In the genomic region with DNA sequence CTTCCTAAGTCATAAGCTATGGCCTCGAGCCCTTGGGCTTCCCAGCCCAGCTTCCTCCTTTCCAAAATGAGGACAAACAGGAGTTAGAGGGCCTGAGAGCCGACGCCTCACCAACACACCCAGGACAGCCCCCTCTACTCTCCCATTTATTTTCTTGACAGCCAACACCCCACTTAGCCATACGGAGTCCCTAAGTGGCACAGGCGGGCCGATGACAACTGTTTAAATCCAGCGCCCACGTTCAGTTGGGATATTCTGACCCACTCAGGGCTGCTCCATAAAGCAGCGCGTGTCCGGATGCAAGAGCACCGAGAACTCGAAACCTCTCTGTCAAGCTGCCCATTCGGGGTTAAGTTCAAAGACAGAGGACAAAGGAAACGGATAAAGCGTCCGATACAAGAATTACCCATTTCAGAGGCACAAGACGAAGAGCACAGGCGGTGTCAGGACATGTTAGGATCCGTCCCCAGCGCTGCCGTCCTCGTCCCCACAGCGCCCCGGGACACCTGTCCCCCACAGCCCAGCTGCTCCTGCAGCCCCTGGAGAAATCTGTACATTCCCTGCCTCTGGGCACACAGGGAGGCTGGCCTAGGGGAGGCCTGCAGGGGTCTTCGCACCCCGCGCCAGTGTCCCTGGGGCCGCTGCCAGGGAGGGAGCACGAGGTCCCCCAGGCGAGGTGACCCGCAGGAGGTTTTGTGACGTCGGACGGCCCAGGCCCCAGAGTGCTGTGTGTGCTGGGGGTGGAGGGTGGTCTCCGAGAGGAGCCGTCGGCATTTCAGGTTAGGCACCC, we compare ENCODE assay signal across 8 cellular contexts. TPM values are rescaled to one million over a fixed set of nuclear protein-coding genes. Genes with fewer than 3 reads are reported as not detected.
A peak's percentile ranks its signal among the peaks of the same experiment; 100 is the strongest.
DNase-seq lines count a peak whose midpoint lies in the region; ATAC-seq, FAIRE-seq and TF ChIP-seq lines count a peak whose summit lies in the region.

No MANE protein-coding gene starts in this region.

- no peak for TF ChIP-seq CTCF in C4-2B (conservative IDR thresholded peaks at IDR 0.05)
- TF ChIP-seq CTCF in GM20000 (IDR thresholded peaks at IDR 0.05; ENCODE audit: extremely low read depth, missing control alignments): no peak
- TF ChIP-seq CTCF in adrenal gland (IDR thresholded peaks at IDR 0.05): no peak

- TF ChIP-seq POLR2A in adrenal gland (IDR thresholded peaks at IDR 0.05): no peak

- H3K4me1 ChIP-seq in adrenal gland (replicated peaks in 1 of 2): no peaks in the 10 kb centered on the region
- H3K4me1 ChIP-seq in iPS-18a (ENCODE audit: control insufficient read depth, low read depth, low read length): peaks cover 16% of the 10 kb centered on the region

- FAIRE-seq in frontal cortex (lab: Jason Lieb, UNC): no peak

- ATAC-seq in HG02798 (IDR thresholded peaks at IDR 0.05; ENCODE audit: poor library complexity, unreplicated experiment): no peak

- intact Hi-C loops in adrenal gland (cut with DNase I): no loop called here

- H3K4me3 ChIP-seq in adrenal gland: peak overlapping the region in 2 of 4 donors; percentile 6 to 73
- peak overlapping the region; percentile 81 for H3K4me3 ChIP-seq in iPS-18a (ENCODE audit: low read length)

- peak overlapping the region; percentile 65 for H3K9ac ChIP-seq in iPS-18a (ENCODE audit: low read length)

- H3K9me3 ChIP-seq in KOPT-K1 (ENCODE audit: insufficient read depth, low read length, poor library complexity, severe bottlenecking): no peaks in the 10 kb centered on the region
- no peaks in the 10 kb centered on the region for H3K9me3 ChIP-seq in adrenal gland (replicated peaks in 1 of 3)
- no peaks in the 10 kb centered on the region for H3K9me3 ChIP-seq in iPS-18a (ENCODE audit: control insufficient read depth, low read depth, low read length)

- WGBS in adrenal gland, 4 donors: 0 to 11% (median 6%) methylated on average over 3 to 38 of the region's 38 CpGs

- DNase-seq in GM20000 (ENCODE audit: low spot score) (peak; percentile 8), adrenal gland (peak in 4 of 7 donors; percentile 16 to 51 (median 21)), frontal cortex (ENCODE audit: low spot score in 2 of 2) (no peak)
- peak; percentile 30 for DNase-seq in stimulated activated CD8-positive, alpha-beta memory T cell treated with anti-CD3 and anti-CD28 coated beads, Interleukin-4, amount 100 ng/mL, for 48 hours

- H3K27ac ChIP-seq in C4-2B (peak overlapping the region; percentile 77), KOPT-K1 (ENCODE audit: low read depth, low read length, poor library complexity, severe bottlenecking) (peak overlapping the region; percentile 63), adrenal gland (peak overlapping the region in 2 of 5 donors; percentile 38 to 67), iPS-18a (ENCODE audit: low read length) (no peak overlapping the region)

- H3K27me3 ChIP-seq in adrenal gland (peaks cover 4% of the 10 kb centered on the region), iPS-18a (ENCODE audit: control insufficient read depth, insufficient read depth, low read length) (peaks cover 33% of the 10 kb centered on the region)

- no peaks in the 10 kb centered on the region for H3K36me3 ChIP-seq in KOPT-K1 (ENCODE audit: insufficient read depth, low read length)
- no peaks in the 10 kb centered on the region for H3K36me3 ChIP-seq in adrenal gland (replicated peaks in 1 of 2)
- H3K36me3 ChIP-seq in iPS-18a (ENCODE audit: control insufficient read depth, low read depth, low read length): no peaks in the 10 kb centered on the region

RNA-seq across cellular contexts. Expression of a gene that starts 1.2 kb away (rescaled TPM):
- total RNA-seq in adrenal gland: 1 to 10 TPM; 1.3 to 6.8 (median 5.4) TPM
- 1 to 10 TPM; 1.8 to 2.2 (median 2.0) TPM for polyA plus RNA-seq in adrenal gland
- 14.3 TPM for total RNA-seq in frontal cortex

Comparison
In these comparisons a context has a peak if more than half of its experiments do, and no peak if none do; other contexts are left out.
1. DNase-seq: peak in GM20000 (single experiment), adrenal gland (4 of 7) and stimulated activated CD8-positive, alpha-beta memory T cell treated with anti-CD3 and anti-CD28 coated beads, Interleukin-4, amount 100 ng/mL, for 48 hours (single experiment); none in frontal cortex (0 of 2).